ENCODE assay signal across 8 cellular contexts in the genomic region with DNA sequence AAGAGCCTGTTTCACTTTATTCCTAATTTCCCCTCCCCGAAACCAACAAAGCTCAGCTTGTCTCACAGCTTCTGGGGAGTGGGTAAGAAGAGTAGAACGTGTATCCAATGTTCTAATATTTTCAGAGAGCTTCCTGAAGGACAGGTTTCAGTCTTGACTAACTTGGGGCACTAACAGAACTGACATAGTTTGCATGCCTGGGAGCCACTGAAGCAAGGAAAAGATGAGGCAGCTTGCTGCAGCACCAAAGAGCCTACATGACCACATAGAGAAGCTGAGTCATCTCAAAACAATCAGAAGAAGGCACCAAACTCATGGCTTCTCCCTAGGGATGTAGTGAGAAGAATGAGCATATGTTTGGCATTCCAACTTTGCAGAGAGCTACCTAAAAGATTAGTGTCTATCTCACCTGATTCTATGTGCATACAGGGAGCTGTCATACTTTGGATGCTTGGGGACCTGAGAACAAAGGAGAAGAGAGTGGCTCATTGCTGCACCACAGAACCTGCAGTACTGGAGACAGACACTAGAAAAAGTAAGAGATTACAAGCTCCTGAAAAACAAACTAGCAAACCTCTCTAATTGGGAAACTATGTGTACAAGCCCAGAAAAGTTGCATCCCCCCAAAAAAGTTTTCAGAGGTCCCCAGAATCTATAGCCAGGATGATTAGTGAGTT.
DNase-seq lines count a peak whose midpoint lies in the region; ATAC-seq and TF ChIP-seq lines count a peak whose summit lies in the region.

No MANE protein-coding gene starts in this region.

- H3K4me3 ChIP-seq in BJ (ENCODE audit: low read depth, low read length), result no peak overlapping the region
- H3K4me3 ChIP-seq in epithelial cell of esophagus (ENCODE audit: low read length), result no peak overlapping the region

- in situ Hi-C loops in KBM-7 (cut with MboI; ENCODE audit: low pct_unique_long_range_greater_than_20kb, low sequenced_read_pairs), result loop anchor here (25.0 kb wide), 1 partner anchor 715 kb away; no protein-coding TSS in a partner anchor

- H3K36me3 ChIP-seq in BJ (ENCODE audit: control insufficient read depth, insufficient read depth, low read length), result no peaks in the 10 kb centered on the region

- POLR2A ChIA-PET in BJ (lab: Charles Lee), result interaction anchor here (0.6 to 0.7 kb wide), 2 partner anchors 17 to 282 kb away, joined by 3 to 9 read pairs; no protein-coding TSS in a partner anchor

- no peaks in the 10 kb centered on the region for H3K27me3 ChIP-seq in BJ (ENCODE audit: control insufficient read depth, insufficient read depth, low read length)

- ATAC-seq in GM21390 (IDR thresholded peaks at IDR 0.05; ENCODE audit: unreplicated experiment) (peak; percentile 59), HG03520 (IDR thresholded peaks at IDR 0.05; ENCODE audit: unreplicated experiment) (peak; percentile 67)

- peak; percentile 71 for DNase-seq in BJ (ENCODE audit: low read depth)
- DNase-seq in epithelial cell of esophagus (ENCODE audit: low read depth), result peak; percentile 95
- no peak for DNase-seq in KBM-7
- no peak for DNase-seq in HT-29 (ENCODE audit: low spot score)
- no peak for DNase-seq in NCI-H2227 treated with DMSO at 0.1 percent for 48 hours (lab: John Stamatoyannopoulos, UW)
- DNase-seq in NCI-H774 (lab: John Stamatoyannopoulos, UW), result no peak

- TF ChIP-seq CTCF in BJ (IDR thresholded peaks at IDR 0.05; ENCODE audit: insufficient read depth, low read depth, low read length), result peak; percentile 10; the same call in 1 of the 2 replicates
- peak; percentile 32 for TF ChIP-seq CTCF in epithelial cell of esophagus (IDR thresholded peaks at IDR 0.05; ENCODE audit: insufficient read depth, low read depth, low read length, missing control alignments)

- CTCF ChIA-PET in BJ (lab: Yijun Ruan, JAX), result interaction anchor here (0.5 to 1.8 kb wide), 8 partner anchors 9 to 87 kb away, joined by 3 to 5 read pairs (median 3); no protein-coding TSS in a partner anchor

Comparison
In these comparisons a context has a peak if more than half of its experiments do, and no peak if none do; other contexts are left out.
1. DNase-seq: peak in BJ (single experiment) and epithelial cell of esophagus (single experiment); none in KBM-7 (single experiment), HT-29 (single experiment), NCI-H2227 treated with DMSO at 0.1 percent for 48 hours (single experiment) and NCI-H774 (single experiment).